Comparison of ENCODE assay signal across 19 cellular contexts in genomic region chr16:11635127-11635652, GRCh38.
"Had no signal": no experiment of that assay in that cellular context is flagged by ENCODE, and none has a peak within 500 bp of the region (broad histone marks: within the 10 kb centered on the region; RNA-seq: fewer than 3 reads in every experiment).

No MANE protein-coding gene starts in this region.

- H3K9me3 ChIP-seq: esophagus muscularis mucosa, pancreas, sigmoid colon, upper lobe of left lung had no signal

- H3K4me3 ChIP-seq: esophagus muscularis mucosa, pancreas, sigmoid colon had no signal

- H3K36me3 ChIP-seq: esophagus muscularis mucosa, neural progenitor cell, pancreas, sigmoid colon, upper lobe of left lung had no signal

- FAIRE-seq: pancreas had no signal

- H3K9ac ChIP-seq: neural progenitor cell had no signal

- ATAC-seq: activated CD8-positive, alpha-beta T cell treated with anti-CD3 and anti-CD28 coated beads, Interleukin-2, amount 10 ng/mL, durations not matched to agents 7 days and 5 days; activated T-cell treated with anti-CD3 and anti-CD28 coated beads, Interleukin-2, amount 50 U/mL, for 72 hours had no signal

- H3K27ac ChIP-seq: esophagus muscularis mucosa, neural progenitor cell, sigmoid colon, upper lobe of left lung had no signal

- DNase-seq: activated CD4-positive, alpha-beta T cell treated with anti-CD3 and anti-CD28 coated beads, Interleukin-2, amount 10 ng/mL, durations not matched to agents 24 days and 14 days; activated CD4-positive, CD25-positive, alpha-beta regulatory T cell; activated CD8-positive, alpha-beta memory T cell treated with anti-CD3 and anti-CD28 coated beads, Interleukin-2, amount 50 U/mL, for 4 hours; activated CD8-positive, alpha-beta T cell treated with anti-CD3 and anti-CD28 coated beads, Interleukin-2, amount 10 ng/mL, durations not matched to agents 7 days and 5 days; activated gamma-delta T cell treated with Interleukin-2 at 50 U/mL for 16 hours; activated naive CD8-positive, alpha-beta T cell treated with anti-CD3 and anti-CD28 coated beads, Interleukin-2, amount 10 ng/mL, durations not matched to agents 7 days and 5 days; activated T-cell treated with anti-CD3 and anti-CD28 coated beads, Interleukin-2, amount 50 U/mL, for 72 hours; central memory CD4-positive, alpha-beta T cell; cortex of kidney; effector CD4-positive, alpha-beta T cell; hypothalamus; immature natural killer cell; pancreas; sigmoid colon; stimulated activated CD4-positive, alpha-beta T cell treated with anti-CD3 and anti-CD28 coated beads, Interleukin-1b, Interleukin-23, amount 100 ng/mL, for 48 hours; SW 1271; upper lobe of left lung had no signal

- H3K27me3 ChIP-seq: esophagus muscularis mucosa, pancreas, sigmoid colon, upper lobe of left lung had no signal
